ENCODE assay signal across 1 cellular context in the genomic region with DNA sequence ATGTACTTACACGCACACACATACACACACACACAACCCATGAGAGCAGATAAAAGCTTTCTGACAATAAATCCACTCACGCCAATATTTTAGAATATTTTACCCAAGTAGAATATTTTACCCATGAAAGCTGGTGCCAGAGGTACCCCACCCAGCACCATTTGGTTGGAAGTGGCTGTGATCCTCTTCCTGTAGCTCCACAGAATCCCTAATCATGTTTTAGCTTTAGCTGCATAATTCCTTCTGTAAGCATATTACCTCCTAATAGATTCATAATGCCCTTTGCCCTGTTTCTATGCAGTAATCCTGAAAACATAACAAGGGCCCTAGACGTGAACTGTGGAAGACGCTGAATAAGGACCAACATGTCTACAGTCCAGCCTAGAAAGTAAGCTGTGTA.
TF ChIP-seq lines count a peak whose summit lies in the region.

No MANE protein-coding gene starts in this region.

TF ChIP-seq in GM23338, 12 proteins besides CTCF, POLR2A, EP300 and RAD21 (continued from another document):
- TF ChIP-seq, protein P1, sequence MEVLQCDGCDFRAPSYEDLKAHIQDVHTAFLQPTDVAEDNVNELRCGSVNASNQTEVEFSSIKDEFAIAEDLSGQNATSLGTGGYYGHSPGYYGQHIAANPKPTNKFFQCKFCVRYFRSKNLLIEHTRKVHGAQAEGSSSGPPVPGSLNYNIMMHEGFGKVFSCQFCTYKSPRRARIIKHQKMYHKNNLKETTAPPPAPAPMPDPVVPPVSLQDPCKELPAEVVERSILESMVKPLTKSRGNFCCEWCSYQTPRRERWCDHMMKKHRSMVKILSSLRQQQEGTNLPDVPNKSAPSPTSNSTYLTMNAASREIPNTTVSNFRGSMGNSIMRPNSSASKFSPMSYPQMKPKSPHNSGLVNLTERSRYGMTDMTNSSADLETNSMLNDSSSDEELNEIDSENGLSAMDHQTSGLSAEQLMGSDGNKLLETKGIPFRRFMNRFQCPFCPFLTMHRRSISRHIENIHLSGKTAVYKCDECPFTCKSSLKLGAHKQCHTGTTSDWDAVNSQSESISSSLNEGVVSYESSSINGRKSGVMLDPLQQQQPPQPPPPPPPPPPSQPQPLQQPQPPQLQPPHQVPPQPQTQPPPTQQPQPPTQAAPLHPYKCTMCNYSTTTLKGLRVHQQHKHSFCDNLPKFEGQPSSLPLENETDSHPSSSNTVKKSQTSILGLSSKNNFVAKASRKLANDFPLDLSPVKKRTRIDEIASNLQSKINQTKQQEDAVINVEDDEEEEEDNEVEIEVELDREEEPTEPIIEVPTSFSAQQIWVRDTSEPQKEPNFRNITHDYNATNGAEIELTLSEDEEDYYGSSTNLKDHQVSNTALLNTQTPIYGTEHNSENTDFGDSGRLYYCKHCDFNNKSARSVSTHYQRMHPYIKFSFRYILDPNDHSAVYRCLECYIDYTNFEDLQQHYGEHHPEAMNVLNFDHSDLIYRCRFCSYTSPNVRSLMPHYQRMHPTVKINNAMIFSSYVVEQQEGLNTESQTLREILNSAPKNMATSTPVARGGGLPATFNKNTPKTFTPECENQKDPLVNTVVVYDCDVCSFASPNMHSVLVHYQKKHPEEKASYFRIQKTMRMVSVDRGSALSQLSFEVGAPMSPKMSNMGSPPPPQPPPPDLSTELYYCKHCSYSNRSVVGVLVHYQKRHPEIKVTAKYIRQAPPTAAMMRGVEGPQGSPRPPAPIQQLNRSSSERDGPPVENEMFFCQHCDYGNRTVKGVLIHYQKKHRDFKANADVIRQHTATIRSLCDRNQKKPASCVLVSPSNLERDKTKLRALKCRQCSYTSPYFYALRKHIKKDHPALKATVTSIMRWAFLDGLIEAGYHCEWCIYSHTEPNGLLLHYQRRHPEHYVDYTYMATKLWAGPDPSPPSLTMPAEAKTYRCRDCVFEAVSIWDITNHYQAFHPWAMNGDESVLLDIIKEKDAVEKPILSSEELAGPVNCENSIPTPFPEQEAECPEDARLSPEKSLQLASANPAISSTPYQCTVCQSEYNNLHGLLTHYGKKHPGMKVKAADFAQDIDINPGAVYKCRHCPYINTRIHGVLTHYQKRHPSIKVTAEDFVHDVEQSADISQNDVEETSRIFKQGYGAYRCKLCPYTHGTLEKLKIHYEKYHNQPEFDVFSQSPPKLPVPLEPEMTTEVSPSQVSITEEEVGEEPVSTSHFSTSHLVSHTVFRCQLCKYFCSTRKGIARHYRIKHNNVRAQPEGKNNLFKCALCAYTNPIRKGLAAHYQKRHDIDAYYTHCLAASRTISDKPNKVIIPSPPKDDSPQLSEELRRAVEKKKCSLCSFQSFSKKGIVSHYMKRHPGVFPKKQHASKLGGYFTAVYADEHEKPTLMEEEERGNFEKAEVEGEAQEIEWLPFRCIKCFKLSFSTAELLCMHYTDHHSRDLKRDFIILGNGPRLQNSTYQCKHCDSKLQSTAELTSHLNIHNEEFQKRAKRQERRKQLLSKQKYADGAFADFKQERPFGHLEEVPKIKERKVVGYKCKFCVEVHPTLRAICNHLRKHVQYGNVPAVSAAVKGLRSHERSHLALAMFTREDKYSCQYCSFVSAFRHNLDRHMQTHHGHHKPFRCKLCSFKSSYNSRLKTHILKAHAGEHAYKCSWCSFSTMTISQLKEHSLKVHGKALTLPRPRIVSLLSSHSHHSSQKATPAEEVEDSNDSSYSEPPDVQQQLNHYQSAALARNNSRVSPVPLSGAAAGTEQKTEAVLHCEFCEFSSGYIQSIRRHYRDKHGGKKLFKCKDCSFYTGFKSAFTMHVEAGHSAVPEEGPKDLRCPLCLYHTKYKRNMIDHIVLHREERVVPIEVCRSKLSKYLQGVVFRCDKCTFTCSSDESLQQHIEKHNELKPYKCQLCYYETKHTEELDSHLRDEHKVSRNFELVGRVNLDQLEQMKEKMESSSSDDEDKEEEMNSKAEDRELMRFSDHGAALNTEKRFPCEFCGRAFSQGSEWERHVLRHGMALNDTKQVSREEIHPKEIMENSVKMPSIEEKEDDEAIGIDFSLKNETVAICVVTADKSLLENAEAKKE (CRISPR knock-in tag; IDR thresholded peaks at IDR 0.05), result no peak
- TF ChIP-seq EZH2 (IDR thresholded peaks at IDR 0.05; ENCODE audit: low read depth, unreplicated experiment) (no peak), NANOG (IDR thresholded peaks at IDR 0.05; ENCODE audit: borderline replicate concordance) (no peak), ZNF331 (CRISPR knock-in tag; IDR thresholded peaks at IDR 0.05; ENCODE audit: low read depth) (no peak), JUNB (IDR thresholded peaks at IDR 0.05; ENCODE audit: unreplicated experiment) (no peak)
- TF ChIP-seq, protein P2, sequence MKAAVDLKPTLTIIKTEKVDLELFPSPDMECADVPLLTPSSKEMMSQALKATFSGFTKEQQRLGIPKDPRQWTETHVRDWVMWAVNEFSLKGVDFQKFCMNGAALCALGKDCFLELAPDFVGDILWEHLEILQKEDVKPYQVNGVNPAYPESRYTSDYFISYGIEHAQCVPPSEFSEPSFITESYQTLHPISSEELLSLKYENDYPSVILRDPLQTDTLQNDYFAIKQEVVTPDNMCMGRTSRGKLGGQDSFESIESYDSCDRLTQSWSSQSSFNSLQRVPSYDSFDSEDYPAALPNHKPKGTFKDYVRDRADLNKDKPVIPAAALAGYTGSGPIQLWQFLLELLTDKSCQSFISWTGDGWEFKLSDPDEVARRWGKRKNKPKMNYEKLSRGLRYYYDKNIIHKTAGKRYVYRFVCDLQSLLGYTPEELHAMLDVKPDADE (IDR thresholded peaks at IDR 0.05), result no peak
